10 cellular contexts compared by ENCODE assay signal in the genomic region with DNA sequence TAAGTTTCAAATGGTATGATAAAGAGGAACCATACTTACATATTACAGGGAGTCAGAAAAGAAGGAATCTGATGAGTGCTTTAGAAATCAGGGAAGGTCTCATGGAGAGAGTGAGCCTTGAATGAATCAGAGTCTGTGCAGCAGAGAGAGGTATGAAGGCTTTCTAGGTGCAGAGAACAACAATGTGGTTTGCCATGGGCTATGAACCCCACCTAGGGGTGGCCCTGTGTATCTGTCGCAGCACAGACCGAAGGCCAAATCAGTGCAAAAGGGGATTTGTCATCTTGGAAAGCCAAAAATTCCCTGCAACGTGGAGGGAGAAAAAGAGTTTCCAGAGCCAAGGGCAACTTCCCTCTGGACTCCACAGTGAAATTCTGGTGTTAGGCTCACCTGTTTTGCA. TPM values are rescaled to one million over a fixed set of nuclear protein-coding genes. Genes with fewer than 3 reads are reported as not detected.
DNase-seq lines count a peak whose midpoint lies in the region; ATAC-seq and TF ChIP-seq lines count a peak whose summit lies in the region.
"Had no signal": no experiment of that assay in that cellular context is flagged by ENCODE, and none has a peak within 500 bp of the region (broad histone marks: within the 10 kb centered on the region; RNA-seq: fewer than 3 reads in every experiment).

No MANE protein-coding gene starts in this region.

- in situ Hi-C loops in SK-MEL-5 (cut with HindIII; ENCODE audit: low pct_unique_long_range_greater_than_20kb, low sequenced_read_pairs): no loop called here

- DNase-seq in HT1080 (ENCODE audit: low read depth) (peak; percentile 63), SK-MEL-5 (ENCODE audit: low read depth, low spot score) (peak; percentile 54), lung microvascular endothelial cell (ENCODE audit: low read depth in 2 of 2) (peak; percentile 2 to 26), SW 1271 (lab: John Stamatoyannopoulos, UW) (no peak)
- DNase-seq in CD4-positive, alpha-beta T cell: no peak

- no peaks in the 10 kb centered on the region for H3K4me1 Mint-ChIP-seq in CD4-positive, alpha-beta T cell (ENCODE audit: low read depth)

- ATAC-seq in GM21786 (IDR thresholded peaks at IDR 0.05; ENCODE audit: unreplicated experiment): no peak
- no peak for ATAC-seq in CD4-positive, alpha-beta T cell (ENCODE audit: poor library complexity)

- no peak overlapping the region for H3K27ac ChIP-seq in CD4-positive, alpha-beta T cell (ENCODE audit: low read depth, low read length)
- H3K27ac ChIP-seq: parathyroid adenoma, SK-N-MC had no signal

- H3K27me3 ChIP-seq in CD4-positive, alpha-beta T cell (ENCODE audit: control insufficient read depth, insufficient read depth, low read length): no peaks in the 10 kb centered on the region

- intact Hi-C loops in CD4-positive, alpha-beta T cell (cut with DNase I, micrococcal nuclease): no loop called here

- H3K4me3 Mint-ChIP-seq in CD4-positive, alpha-beta T cell: no peak overlapping the region
- H3K4me3 Mint-ChIP-seq: activated naive CD8-positive, alpha-beta T cell had no signal

- peak; percentile 59 for TF ChIP-seq CTCF in GM12872 (IDR thresholded peaks at IDR 0.05; ENCODE audit: insufficient read depth, low read depth, low read length)
- no peak for TF ChIP-seq CTCF in CD4-positive, alpha-beta T cell (IDR thresholded peaks at IDR 0.05)

- peaks cover 7% of the 10 kb centered on the region for H3K27me3 Mint-ChIP-seq in CD4-positive, alpha-beta T cell

- H3K9me3 Mint-ChIP-seq in CD4-positive, alpha-beta T cell: no peaks in the 10 kb centered on the region

- POLR2A ChIA-PET in CD4-positive, alpha-beta T cell (lab: Charles Lee): no interaction called here

- CTCF ChIA-PET in CD4-positive, alpha-beta T cell (lab: Charles Lee): no interaction called here

- H3K27ac Mint-ChIP-seq in CD4-positive, alpha-beta T cell: no peak overlapping the region
- H3K27ac Mint-ChIP-seq: activated naive CD8-positive, alpha-beta T cell had no signal

- H3K9me3 ChIP-seq in CD4-positive, alpha-beta T cell (ENCODE audit: control insufficient read depth, low read length): no peaks in the 10 kb centered on the region

- H3K36me3 Mint-ChIP-seq in CD4-positive, alpha-beta T cell (ENCODE audit: low read depth): no peaks in the 10 kb centered on the region
- H3K36me3 Mint-ChIP-seq: activated naive CD8-positive, alpha-beta T cell had no signal

RNA-seq across cellular contexts. Expression of gene PAPPA2, which starts 3.5 kb away (rescaled TPM):
- 3.0 TPM in 2 replicates for total RNA-seq in HT1080 (2014; rRNA removed; shearing (Covaris generic))
- polyA plus RNA-seq in HT1080 (2015; cell fraction: cytosol; rRNA removed): 1.8 and 2.7 TPM in 2 replicates
- 4.4 and 5.2 TPM in 2 replicates for polyA plus RNA-seq in HT1080 (2015; cell fraction: nucleus; rRNA removed)
- 1.3 and 2.0 TPM in 2 replicates for total RNA-seq in SK-MEL-5 (2014; rRNA removed; shearing (Covaris generic))
- polyA plus RNA-seq in SK-MEL-5 (2015; cell fraction: cytosol; rRNA removed): 1.1 and 2.1 TPM in 2 replicates
- polyA plus RNA-seq in SK-MEL-5 (2015; cell fraction: nucleus; rRNA removed): 0.32 and 2.6 TPM in 2 replicates
- under 0.01 and 0.22 TPM in 2 replicates for total RNA-seq in lung microvascular endothelial cell
- not detected for total RNA-seq in CD4-positive, alpha-beta T cell

Comparison
In these comparisons a context has a peak if more than half of its experiments do, and no peak if none do; other contexts are left out.
1. DNase-seq: peak in HT1080 (single experiment), SK-MEL-5 (single experiment) and lung microvascular endothelial cell (2 of 2); none in SW 1271 (0 of 2) and CD4-positive, alpha-beta T cell (0 of 10).